In genomic region chr4:19694829-19695228, GRCh38 we compare ENCODE assay signal across 18 cellular contexts.
"Had no signal": no experiment of that assay in that cellular context is flagged by ENCODE, and none has a peak within 500 bp of the region (broad histone marks: within the 10 kb centered on the region; RNA-seq: fewer than 3 reads in every experiment).

No MANE protein-coding gene starts in this region.

- H3K4me3 Mint-ChIP-seq: activated CD4-positive, alpha-beta memory T cell treated with anti-CD3 and anti-CD28 coated beads, Interleukin-2, amount 10 ng/mL, durations not matched to agents 7 days and 5 days; activated CD4-positive, alpha-beta T cell treated with anti-CD3 and anti-CD28 coated beads for 36 hours; activated T-helper 1 cell treated with anti-CD3 and anti-CD28 coated beads, Interleukin-12 subunit alpha, Interleukin-12 subunit beta, Interleukin-2, Interleukin-4 antibody, amounts not matched to agents 30 ng/mL and 10 ng/mL and 1 ng/mL, durations not matched to agents 14 hours and 24 hours and 36 hours; nephron progenitor cell had no signal

- H3K4me1 ChIP-seq: colonic mucosa, lower lobe of right lung, pancreas, stomach had no signal

- H3K36me3 ChIP-seq: cardiac muscle cell, colonic mucosa, gastroesophageal sphincter, lower lobe of right lung, pancreas, stomach had no signal

- H3K4me3 ChIP-seq: cardiac muscle cell, colonic mucosa, gastroesophageal sphincter, lower lobe of right lung, pancreas, skin epidermis, stomach had no signal

- H3K27me3 ChIP-seq: cardiac muscle cell, colonic mucosa, gastroesophageal sphincter, pancreas, stomach had no signal

- H3K27ac ChIP-seq: cardiac muscle cell, colonic mucosa, pancreas, stomach, VCaP had no signal

- H3K27ac Mint-ChIP-seq: activated CD4-positive, alpha-beta memory T cell treated with anti-CD3 and anti-CD28 coated beads, Interleukin-2, amount 10 ng/mL, durations not matched to agents 7 days and 5 days; activated CD4-positive, alpha-beta T cell treated with anti-CD3 and anti-CD28 coated beads for 36 hours; activated T-helper 1 cell treated with anti-CD3 and anti-CD28 coated beads, Interleukin-12 subunit alpha, Interleukin-12 subunit beta, Interleukin-2, Interleukin-4 antibody, amounts not matched to agents 30 ng/mL and 10 ng/mL and 1 ng/mL, durations not matched to agents 14 hours and 24 hours and 36 hours; nephron progenitor cell had no signal

- ATAC-seq: activated CD4-positive, alpha-beta T cell treated with anti-CD3 and anti-CD28 coated beads for 36 hours; gastroesophageal sphincter; lower lobe of right lung; pancreas had no signal

- H3K4me1 Mint-ChIP-seq: activated CD4-positive, alpha-beta memory T cell treated with anti-CD3 and anti-CD28 coated beads, Interleukin-2, amount 10 ng/mL, durations not matched to agents 7 days and 5 days; activated CD4-positive, alpha-beta T cell treated with anti-CD3 and anti-CD28 coated beads for 36 hours had no signal

- DNase-seq: activated CD4-positive, alpha-beta memory T cell treated with anti-CD3 and anti-CD28 coated beads, Interleukin-2, amount 10 ng/mL, durations not matched to agents 7 days and 5 days; activated CD4-positive, alpha-beta T cell treated with anti-CD3 and anti-CD28 coated beads for 36 hours; activated CD8-positive, alpha-beta memory T cell treated with anti-CD3 and anti-CD28 coated beads, Interleukin-2, amount 50 U/mL, for 4 hours; activated naive CD4-positive, alpha-beta T cell treated with Interleukin-2 at 50 U/mL for 16 hours; colonic mucosa; hippocampal formation; lower lobe of right lung; pancreas; retina; stimulated activated CD4-positive, alpha-beta T cell treated with anti-CD3 and anti-CD28 coated beads, Interleukin-4, amount 100 ng/mL, for 4 hours; stomach; SW 1271 had no signal

- H3K9me3 ChIP-seq: colonic mucosa, gastroesophageal sphincter, lower lobe of right lung, pancreas had no signal

- H3K27me3 Mint-ChIP-seq: activated CD4-positive, alpha-beta memory T cell treated with anti-CD3 and anti-CD28 coated beads, Interleukin-2, amount 10 ng/mL, durations not matched to agents 7 days and 5 days; activated CD4-positive, alpha-beta T cell treated with anti-CD3 and anti-CD28 coated beads for 36 hours had no signal
